In genomic region chr5:179978792-179979191, GRCh38 we compare ENCODE assay signal across 15 cellular contexts.
DNase-seq lines count a peak whose midpoint lies in the region; ATAC-seq and TF ChIP-seq lines count a peak whose summit lies in the region.
"Had no signal": no experiment of that assay in that cellular context is flagged by ENCODE, and none has a peak within 500 bp of the region (broad histone marks: within the 10 kb centered on the region; RNA-seq: fewer than 3 reads in every experiment).

No MANE protein-coding gene starts in this region.

- H3K4me3 Mint-ChIP-seq in effector memory CD8-positive, alpha-beta T cell = no peak overlapping the region
- H3K4me3 Mint-ChIP-seq: CD4-positive, alpha-beta memory T cell had no signal

- H3K36me3 ChIP-seq in H7 (replicated peaks; ENCODE audit: control insufficient read depth, insufficient read depth, low read length) = peaks cover 20% of the 10 kb centered on the region

- no peak for TF ChIP-seq POLR2A in erythroblast (IDR thresholded peaks at IDR 0.05; ENCODE audit: low read length)

- H3K4me1 Mint-ChIP-seq in effector memory CD8-positive, alpha-beta T cell (ENCODE audit: low read depth in 2 of 2) = no peaks in the 10 kb centered on the region
- H3K4me1 Mint-ChIP-seq: CD4-positive, alpha-beta memory T cell had no signal

- H3K27ac Mint-ChIP-seq in effector memory CD8-positive, alpha-beta T cell = peak overlapping the region in 1 of 2 donors; percentile 20
- H3K27ac Mint-ChIP-seq: CD4-positive, alpha-beta memory T cell had no signal

- DNase-seq in H7 (peak; percentile 3), erythroblast (lab: John Stamatoyannopoulos, UW) (peak; percentile 11 to 58), ecto neural progenitor cell (ENCODE audit: low spot score) (no peak), A172 (ENCODE audit: low spot score) (no peak)
- DNase-seq in effector memory CD8-positive, alpha-beta T cell = no peak
- DNase-seq: 8988T; Calu3; CD4-positive, alpha-beta memory T cell; COR-L47; DMS53; DMS79 treated with DMSO at 0.1 percent for 48 hours; GF-D8; GOT3; HCEC 1CT had no signal

- TF ChIP-seq CTCF in C4-2B (conservative IDR thresholded peaks at IDR 0.05) = no peak

- peaks cover 8% of the 10 kb centered on the region for H3K36me3 Mint-ChIP-seq in effector memory CD8-positive, alpha-beta T cell (ENCODE audit: insufficient read depth)

- H3K27ac ChIP-seq in C4-2B = peak overlapping the region; percentile 43; the same call in 1 of the 2 replicates

- H3K27me3 Mint-ChIP-seq in effector memory CD8-positive, alpha-beta T cell = no peaks in the 10 kb centered on the region
- H3K27me3 Mint-ChIP-seq: CD4-positive, alpha-beta memory T cell had no signal

- no peak overlapping the region for H3K4me3 ChIP-seq in H7 (ENCODE audit: insufficient read depth, low read depth, low read length)

- no peaks in the 10 kb centered on the region for H3K27me3 ChIP-seq in H7 (ENCODE audit: control insufficient read depth, insufficient read depth, low read length)

- ATAC-seq in effector memory CD8-positive, alpha-beta T cell (replicated peaks) = no peak

- no peaks in the 10 kb centered on the region for H3K9me3 Mint-ChIP-seq in effector memory CD8-positive, alpha-beta T cell
- H3K9me3 Mint-ChIP-seq: CD4-positive, alpha-beta memory T cell had no signal

Comparison
In these comparisons a context has a peak if more than half of its experiments do, and no peak if none do; other contexts are left out.
1. DNase-seq: peak in H7 (single experiment) and erythroblast (2 of 2); none in effector memory CD8-positive, alpha-beta T cell (0 of 3), ecto neural progenitor cell (single experiment) and A172 (single experiment).